In the genomic region with DNA sequence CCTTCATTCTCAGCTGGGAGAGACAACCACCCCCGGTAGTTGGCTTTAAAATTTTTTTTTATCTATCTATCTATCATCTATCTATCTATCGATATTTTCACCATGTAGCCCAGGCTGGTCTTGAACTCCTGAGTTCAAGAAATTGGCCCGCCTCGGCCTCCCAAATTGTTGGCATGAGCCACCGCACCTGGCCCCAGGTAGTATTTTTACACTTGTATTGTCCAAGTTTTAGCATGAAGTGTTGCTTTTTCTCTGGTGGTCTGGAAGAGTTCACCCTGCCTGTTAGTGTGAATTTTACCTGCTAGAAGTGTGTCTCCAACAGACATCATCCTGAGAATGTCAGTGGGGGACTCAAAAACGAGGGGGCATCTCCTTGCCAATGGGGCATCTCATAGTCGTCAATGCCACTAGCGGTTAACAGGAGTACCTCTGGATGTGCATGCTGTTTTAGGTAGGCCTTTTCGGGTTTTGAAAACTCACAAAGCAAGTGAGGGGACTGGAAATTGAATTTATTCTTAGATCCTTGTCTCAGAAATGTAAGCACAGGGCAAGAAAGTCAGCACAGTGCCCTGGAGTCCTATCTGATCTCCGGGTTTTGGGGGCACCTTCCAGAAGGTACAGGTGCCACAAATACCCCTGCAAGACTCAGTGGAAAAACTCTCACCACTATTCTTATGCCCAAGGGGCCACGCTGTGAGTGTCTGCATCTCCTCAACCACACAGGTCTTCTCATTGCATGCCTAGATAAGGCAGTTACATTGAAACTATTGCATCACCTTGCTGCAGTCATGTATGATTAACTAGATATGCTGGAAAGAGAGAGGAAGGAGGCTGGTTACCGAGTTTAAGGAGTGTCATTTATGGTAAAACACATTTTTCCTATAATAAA, we compare ENCODE assay signal across 8 cellular contexts. TPM values are rescaled to one million over a fixed set of nuclear protein-coding genes. Genes with fewer than 3 reads are reported as not detected.
DNase-seq lines count a peak whose midpoint lies in the region; ATAC-seq and TF ChIP-seq lines count a peak whose summit lies in the region.

No MANE protein-coding gene starts in this region.

- no peak overlapping the region for H3K27ac Mint-ChIP-seq in immature natural killer cell

- H3K4me1 ChIP-seq in colonic mucosa (no peaks in the 10 kb centered on the region), prostate gland (replicated peaks) (no peaks in the 10 kb centered on the region)

- H3K4me3 ChIP-seq in foreskin fibroblast (ENCODE audit: low read depth in 1 of 2, low read length in 2 of 2): peak overlapping the region in 1 of 2 donors; percentile 2
- H3K4me3 ChIP-seq in colonic mucosa: no peak overlapping the region
- no peak overlapping the region for H3K4me3 ChIP-seq in prostate gland

- H3K9me3 ChIP-seq in colonic mucosa: no peaks in the 10 kb centered on the region
- no peaks in the 10 kb centered on the region for H3K9me3 ChIP-seq in prostate gland

- no peak overlapping the region for H3K9ac ChIP-seq in colonic mucosa (ENCODE audit: low read depth in 2 of 2, low read length in 2 of 2)

- peaks cover 2 to 24% of the 10 kb centered on the region in 2 donors for H3K4me1 Mint-ChIP-seq in immature natural killer cell

- no peak for TF ChIP-seq CTCF in foreskin fibroblast (IDR thresholded peaks at IDR 0.05; ENCODE audit: low read depth, low read length)
- no peak for TF ChIP-seq CTCF in colonic mucosa (IDR thresholded peaks at IDR 0.05)
- TF ChIP-seq CTCF in prostate gland (IDR thresholded peaks at IDR 0.05): no peak

- DNase-seq in activated CD4-positive, CD25-positive, alpha-beta regulatory T cell treated with anti-CD3 and anti-CD28 coated beads, Interleukin-2, amount 50 U/mL, for 72 hours: no peak
- DNase-seq in SIG-M5 (lab: John Stamatoyannopoulos, UW) (peak; percentile 43), foreskin fibroblast (peak; percentile 35 to 74), colonic mucosa (no peak), prostate gland (ENCODE audit: low spot score) (no peak), immature natural killer cell (no peak)

- no peak for TF ChIP-seq POLR2A in prostate gland (IDR thresholded peaks at IDR 0.05)

- H3K9me3 Mint-ChIP-seq in immature natural killer cell: no peaks in the 10 kb centered on the region

- H3K27me3 ChIP-seq in colonic mucosa (no peaks in the 10 kb centered on the region), prostate gland (replicated peaks; ENCODE audit: insufficient read depth) (no peaks in the 10 kb centered on the region)

- no peaks in the 10 kb centered on the region for H3K36me3 Mint-ChIP-seq in immature natural killer cell

- no peaks in the 10 kb centered on the region for H3K36me3 ChIP-seq in colonic mucosa
- H3K36me3 ChIP-seq in prostate gland: no peaks in the 10 kb centered on the region

- H3K4me3 Mint-ChIP-seq in immature natural killer cell: peak overlapping the region in 1 of 5 donors; percentile 59

- intact Hi-C loops in colonic mucosa (cut with DNase I) (no loop called here), prostate gland (cut with DNase I) (no loop called here)

- H3K27ac ChIP-seq in colonic mucosa (no peak overlapping the region), prostate gland (no peak overlapping the region)

- H3K27me3 Mint-ChIP-seq in immature natural killer cell (ENCODE audit: low read depth in 3 of 3): peaks cover 0 to 3% (median 0%) of the 10 kb centered on the region in 3 donors

- WGBS in prostate gland: 92% methylated on average over 12 of the region's 12 CpGs

- ATAC-seq in activated CD4-positive, CD25-positive, alpha-beta regulatory T cell treated with anti-CD3 and anti-CD28 coated beads, Interleukin-2, amount 50 U/mL, for 24 hours: peak; percentile 78 to 82
- peak; percentile 76 for ATAC-seq in HG02973 (IDR thresholded peaks at IDR 0.05; ENCODE audit: unreplicated experiment)

RNA-seq across cellular contexts. Expression of gene TNFAIP3, which starts 37.1 kb away (rescaled TPM):
- total RNA-seq in colonic mucosa: 10 to 100 TPM; 18.1 to 46.3 TPM
- total RNA-seq in prostate gland: 10 to 100 TPM; 13.0 to 19.9 TPM
- 100 to 1,000 TPM in 2 of 3 donors, 10 to 100 TPM in 1; 55.8 to 118 (median 117) TPM for polyA plus RNA-seq in immature natural killer cell

Comparison
In these comparisons a context has a peak if more than half of its experiments do, and no peak if none do; other contexts are left out.
1. DNase-seq: peak in SIG-M5 (single experiment) and foreskin fibroblast (2 of 2); none in activated CD4-positive, CD25-positive, alpha-beta regulatory T cell treated with anti-CD3 and anti-CD28 coated beads, Interleukin-2, amount 50 U/mL, for 72 hours (single experiment), colonic mucosa (single experiment), prostate gland (single experiment) and immature natural killer cell (0 of 3).